In the genomic region with DNA sequence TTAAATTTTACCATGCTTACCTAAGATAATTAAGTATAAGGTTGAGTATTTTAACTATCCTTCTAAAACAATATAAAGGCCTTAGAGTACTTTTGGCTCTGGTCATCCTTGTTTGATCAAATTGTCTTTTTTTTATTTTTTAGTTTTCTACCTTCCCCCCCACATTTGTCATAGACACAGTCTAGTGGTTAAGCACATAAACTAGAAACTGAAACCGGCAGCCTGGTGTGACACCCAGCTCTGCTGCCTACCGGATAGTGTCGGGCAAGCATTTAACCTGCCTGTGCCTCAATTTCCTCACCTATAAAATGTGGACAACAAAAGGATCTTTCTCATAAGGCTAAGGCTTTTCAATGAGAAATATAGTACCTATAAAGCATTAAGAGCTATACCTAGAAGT, we compare ENCODE assay signal across 9 cellular contexts. TPM values are rescaled to one million over a fixed set of nuclear protein-coding genes. Genes with fewer than 3 reads are reported as not detected.
DNase-seq lines count a peak whose midpoint lies in the region; ATAC-seq and TF ChIP-seq lines count a peak whose summit lies in the region.
"Had no signal": no experiment of that assay in that cellular context is flagged by ENCODE, and none has a peak within 500 bp of the region (broad histone marks: within the 10 kb centered on the region; RNA-seq: fewer than 3 reads in every experiment).

No MANE protein-coding gene starts in this region.

- H4K20me1 ChIP-seq in PC-3 (ENCODE audit: low read length): no peaks in the 10 kb centered on the region

- no peaks in the 10 kb centered on the region for H3K9me3 Mint-ChIP-seq in activated T-cell treated with anti-CD3 and anti-CD28 coated beads, Interleukin-2, amount 50 U/mL, for 24 hours

- no peak overlapping the region for H3K9ac ChIP-seq in PC-3 (ENCODE audit: low read length)

- POLR2A ChIA-PET in PC-3 (lab: Charles Lee; ENCODE audit: unreplicated experiment): no interaction called here

- ATAC-seq in HG03565 (IDR thresholded peaks at IDR 0.05; ENCODE audit: unreplicated experiment) (peak; percentile 92), foreskin keratinocyte (no peak), PC-3 (no peak)

- BruUV-seq in PC-3 (replicated peaks; lab: Mats Ljungman, UMichigan): no TSS peak

- peak overlapping the region; percentile 63 for H3K4me3 Mint-ChIP-seq in activated T-cell treated with anti-CD3 and anti-CD28 coated beads, Interleukin-2, amount 50 U/mL, for 24 hours

- H3K27ac Mint-ChIP-seq in activated T-cell treated with anti-CD3 and anti-CD28 coated beads, Interleukin-2, amount 50 U/mL, for 24 hours: peak overlapping the region; percentile 86

- H3K4me1 ChIP-seq in foreskin keratinocyte (peaks cover 13% of the 10 kb centered on the region), PC-3 (ENCODE audit: insufficient read depth, low read length) (peaks cover 5% of the 10 kb centered on the region), SJCRH30 (no peaks in the 10 kb centered on the region; the same call in 1 of the 2 replicates)
- H3K4me1 ChIP-seq: SJSA1 had no signal

- no peaks in the 10 kb centered on the region for H3K27me3 Mint-ChIP-seq in activated T-cell treated with anti-CD3 and anti-CD28 coated beads, Interleukin-2, amount 50 U/mL, for 24 hours

- H3K36me3 ChIP-seq in PC-3 (ENCODE audit: low read depth, low read length) (peaks cover 10% of the 10 kb centered on the region), SJCRH30 (peaks cover 54% of the 10 kb centered on the region)
- H3K36me3 ChIP-seq: SJSA1 had no signal

- TF ChIP-seq CTCF in foreskin keratinocyte (conservative IDR thresholded peaks at IDR 0.05) (no peak), PC-3 (conservative IDR thresholded peaks at IDR 0.05; ENCODE audit: low read depth, low read length) (no peak)

- H3K4me1 Mint-ChIP-seq in activated T-cell treated with anti-CD3 and anti-CD28 coated beads, Interleukin-2, amount 50 U/mL, for 24 hours (ENCODE audit: low read depth): peaks cover 39% of the 10 kb centered on the region

- H3K36me3 Mint-ChIP-seq in activated T-cell treated with anti-CD3 and anti-CD28 coated beads, Interleukin-2, amount 50 U/mL, for 24 hours (ENCODE audit: low read depth): peaks cover 21% of the 10 kb centered on the region

- intact Hi-C loops in PC-3 (cut with micrococcal nuclease): no loop called here

- no peaks in the 10 kb centered on the region for H3K9me2 ChIP-seq in PC-3 (replicated peaks; ENCODE audit: low read length)

- no peak overlapping the region for H2AFZ ChIP-seq in PC-3 (ENCODE audit: low read length)

- CTCF ChIA-PET in PC-3 (lab: Charles Lee): no interaction called here

- no peaks in the 10 kb centered on the region for H3F3A ChIP-seq in PC-3 (ENCODE audit: low read length, unreplicated experiment)

- H3K27me3 ChIP-seq in foreskin keratinocyte (no peaks in the 10 kb centered on the region), PC-3 (ENCODE audit: low read length) (no peaks in the 10 kb centered on the region), SJCRH30 (no peaks in the 10 kb centered on the region)
- H3K27me3 ChIP-seq: SJSA1 had no signal

- peak; percentile 49 for DNase-seq in NK-92 treated with Interleukin-12 subunit alpha and Interleukin-12 subunit beta, amount 100 ng/mL, for 24 hours (lab: John Stamatoyannopoulos, UW)
- DNase-seq in NK-92 (lab: John Stamatoyannopoulos, UW; ENCODE audit: unreplicated experiment) (no peak), foreskin keratinocyte (no peak), PC-3 (no peak), SJCRH30 (no peak)
- DNase-seq in activated T-cell treated with anti-CD3 and anti-CD28 coated beads, Interleukin-2, amount 50 U/mL, for 24 hours: peak; percentile 44
- peak; percentile 52 for DNase-seq in stimulated activated CD4-positive, alpha-beta T cell treated with anti-CD3 and anti-CD28 coated beads, Interleukin-2, amount 100 ng/mL, for 4 hours (ENCODE audit: low read depth)

- 0 out of 2 replicates have a peak, but pooled peaks cover 3% of the 10 kb centered on the region for H3K9me3 ChIP-seq in PC-3 (ENCODE audit: low read length)
- no peaks in the 10 kb centered on the region; the same call in 1 of the 2 replicates for H3K9me3 ChIP-seq in SJCRH30 (replicated peaks)
- H3K9me3 ChIP-seq: SJSA1 had no signal

- no peak overlapping the region for H3K4me3 ChIP-seq in PC-3 (ENCODE audit: low read length)
- H3K4me3 ChIP-seq in SJCRH30: no peak overlapping the region
- H3K4me3 ChIP-seq: SJSA1 had no signal

- H3K27ac ChIP-seq in foreskin keratinocyte (no peak overlapping the region), PC-3 (ENCODE audit: low read length) (no peak overlapping the region), SJCRH30 (no peak overlapping the region)
- H3K27ac ChIP-seq: SJSA1 had no signal

- H3K4me2 ChIP-seq in PC-3 (ENCODE audit: low read length): no peak overlapping the region

- 0 out of 2 replicates have a peak, but pooled peaks cover 4% of the 10 kb centered on the region for H3K79me2 ChIP-seq in PC-3 (ENCODE audit: low read length)

RNA-seq across cellular contexts. Expression of a gene that starts 21.6 kb away (rescaled TPM):
- total RNA-seq in foreskin keratinocyte: 40.9 and 50.0 TPM in 2 replicates
- polyA plus RNA-seq in foreskin keratinocyte: 2.0 and 2.2 TPM in 2 replicates
- 21.5 and 29.5 TPM in 2 replicates for total RNA-seq in PC-3 (2014; rRNA removed)
- total RNA-seq in SJCRH30 (2014; rRNA removed; shearing (Covaris generic)): 207 and 210 TPM in 2 replicates

Comparison
In these comparisons a context has a peak if more than half of its experiments do, and no peak if none do; other contexts are left out.
1. DNase-seq: peak in NK-92 treated with Interleukin-12 subunit alpha and Interleukin-12 subunit beta, amount 100 ng/mL, for 24 hours (single experiment), activated T-cell treated with anti-CD3 and anti-CD28 coated beads, Interleukin-2, amount 50 U/mL, for 24 hours (single experiment) and stimulated activated CD4-positive, alpha-beta T cell treated with anti-CD3 and anti-CD28 coated beads, Interleukin-2, amount 100 ng/mL, for 4 hours (single experiment); none in NK-92 (single experiment), foreskin keratinocyte (0 of 2), PC-3 (single experiment) and SJCRH30 (0 of 2).